ENCODE assay signal across 27 cellular contexts in the genomic region with DNA sequence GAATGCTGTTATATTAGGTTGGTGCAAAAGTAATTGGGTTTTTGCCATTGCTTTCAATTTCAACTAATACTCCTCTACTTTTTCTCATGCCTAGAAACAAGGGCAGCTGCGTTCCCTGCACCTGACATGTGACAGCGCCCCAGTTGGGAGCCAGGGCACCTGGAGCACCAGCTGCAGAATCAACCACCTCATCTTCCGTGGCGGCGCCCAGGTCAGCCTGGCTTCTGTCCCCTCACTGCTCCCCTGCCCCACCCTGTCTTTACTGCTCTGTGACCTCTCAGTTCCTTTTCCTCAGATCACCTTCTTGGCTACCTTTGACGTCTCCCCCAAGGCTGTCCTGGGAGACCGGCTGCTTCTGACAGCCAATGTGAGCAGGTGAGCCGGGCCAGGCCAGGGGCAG. TPM values are rescaled to one million over a fixed set of nuclear protein-coding genes. Genes with fewer than 3 reads are reported as not detected.
"Had no signal": no experiment of that assay in that cellular context is flagged by ENCODE, and none has a peak within 500 bp of the region (broad histone marks: within the 10 kb centered on the region; RNA-seq: fewer than 3 reads in every experiment).

No MANE protein-coding gene starts in this region.

- H3K27me3 ChIP-seq: heart left ventricle, right lobe of liver, thyroid gland had no signal

- H3K36me3 Mint-ChIP-seq: naive B cell, type B pancreatic cell had no signal

- H3K36me3 ChIP-seq: left ventricle myocardium inferior, lower lobe of right lung, prostate gland, right lobe of liver, suprapubic skin, thyroid gland had no signal

- H3K9me3 ChIP-seq: lower lobe of right lung, prostate gland, right lobe of liver, suprapubic skin, thyroid gland had no signal

- H3K4me1 ChIP-seq: heart left ventricle, left ventricle myocardium inferior, lower lobe of right lung, parathyroid adenoma, prostate gland, right lobe of liver, suprapubic skin, thyroid gland had no signal

- ATAC-seq: heart left ventricle had no signal

- DNase-seq: effector memory CD4-positive, alpha-beta T cell; heart left ventricle; hypothalamus; islet precursor cell; left ventricle myocardium inferior; lower lobe of right lung; mesenchymal stem cell; midbrain; naive B cell; occipital lobe; right lobe of liver; stimulated activated CD4-positive, alpha-beta T cell treated with anti-CD3 and anti-CD28 coated beads, Interleukin-2, amount 100 ng/mL, for 24 hours; stimulated activated CD4-positive, alpha-beta T cell treated with anti-CD3 and anti-CD28 coated beads, Interleukin-4, amount 100 ng/mL, for 4 hours; stimulated activated naive CD4-positive, alpha-beta T cell treated with Interleukin-2 at 50 U/mL for 16 hours; thyroid gland had no signal

- H3K9ac ChIP-seq: parathyroid adenoma had no signal

- H3K27ac ChIP-seq: heart left ventricle, left ventricle myocardium inferior, lower lobe of right lung, parathyroid adenoma, prostate gland, right lobe of liver, suprapubic skin, thyroid gland had no signal

- H3K4me3 ChIP-seq: heart left ventricle, left ventricle myocardium inferior, lower lobe of right lung, prostate gland, right lobe of liver, suprapubic skin, thyroid gland had no signal

- H3K27ac Mint-ChIP-seq: nephron, type B pancreatic cell had no signal

- H3K9me3 Mint-ChIP-seq: type B pancreatic cell had no signal

- FAIRE-seq: endometrium, frontal cortex, urothelium cell line had no signal

- H3K4me3 Mint-ChIP-seq: naive B cell, nephron, type B pancreatic cell had no signal

- H3K4me1 Mint-ChIP-seq: nephron had no signal

RNA-seq across cellular contexts. Expression of a gene that starts 16.4 kb away (rescaled TPM):
- total RNA-seq: esophagus mucosa, fibroblast of lung, frontal cortex, glomerular endothelial cell, left ventricle myocardium inferior, occipital lobe, prostate gland, renal cortical epithelial cell, suprapubic skin, thyroid gland had no signal
- polyA plus RNA-seq: fibroblast of lung, heart left ventricle had no signal

RNA-seq across cellular contexts. Expression of a gene that starts 21.7 kb away (rescaled TPM):
- polyA plus RNA-seq: fibroblast of lung had no signal

RNA-seq across cellular contexts. Expression of a gene that starts 51.5 kb away (rescaled TPM):
- total RNA-seq: fibroblast of lung, frontal cortex, glomerular endothelial cell, lower lobe of right lung, occipital lobe, renal cortical epithelial cell, suprapubic skin, thyroid gland had no signal
- polyA plus RNA-seq: fibroblast of lung had no signal
